ENCODE assay signal across 11 cellular contexts in the genomic region with DNA sequence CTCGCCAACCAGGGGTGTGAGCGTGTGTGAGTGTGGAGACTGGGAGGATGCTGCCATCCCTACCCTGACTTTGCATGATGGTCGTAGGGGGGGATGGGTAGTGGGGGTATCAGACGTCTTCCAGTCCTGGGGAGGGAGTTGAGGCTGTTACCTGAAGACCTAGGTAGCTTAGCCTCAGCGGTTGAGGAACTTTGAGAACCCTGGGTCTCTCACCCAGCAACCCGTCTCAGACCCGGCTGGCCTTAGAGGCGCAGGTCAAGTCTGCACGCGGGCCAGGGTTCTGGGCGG. TPM values are rescaled to one million over a fixed set of nuclear protein-coding genes. Genes with fewer than 3 reads are reported as not detected.
DNase-seq lines count a peak whose midpoint lies in the region; ATAC-seq and TF ChIP-seq lines count a peak whose summit lies in the region.
"Had no signal": no experiment of that assay in that cellular context is flagged by ENCODE, and none has a peak within 500 bp of the region (broad histone marks: within the 10 kb centered on the region; RNA-seq: fewer than 3 reads in every experiment).

No MANE protein-coding gene starts in this region.

- no peaks in the 10 kb centered on the region for H3K9me3 Mint-ChIP-seq in T-helper 2 cell treated with Interferon-gamma antibody and Interleukin-4, amounts not matched to agents 5 μg/mL and 100 μg/mL, for 36 hours
- no peaks in the 10 kb centered on the region for H3K9me3 Mint-ChIP-seq in T-cell
- H3K9me3 Mint-ChIP-seq in stimulated activated effector memory CD8-positive, alpha-beta T cell treated with anti-CD3 and anti-CD28 coated beads, Interleukin-12 subunit alpha, Interleukin-12 subunit beta, amount 100 ng/mL, for 72 hours, result no peaks in the 10 kb centered on the region

- POLR2A ChIA-PET in T-cell (lab: Charles Lee), result no interaction called here

- H3K9me3 ChIP-seq in hepatocyte (ENCODE audit: low read depth), result no peaks in the 10 kb centered on the region
- H3K9me3 ChIP-seq: left lung had no signal

- no peak for TF ChIP-seq CTCF in hepatocyte (IDR thresholded peaks at IDR 0.05; ENCODE audit: poor library complexity)

- 20% methylated on average over 7 of the region's 11 CpGs for WGBS in hepatocyte (ENCODE audit: low lambda C conversion rate, missing lambda C conversion rate)

- CTCF ChIA-PET in T-cell (lab: Charles Lee), result no interaction called here

- peaks cover 11% of the 10 kb centered on the region for H3K36me3 Mint-ChIP-seq in T-helper 2 cell treated with Interferon-gamma antibody and Interleukin-4, amounts not matched to agents 5 μg/mL and 100 μg/mL, for 36 hours (ENCODE audit: low read depth)
- peaks cover 8% of the 10 kb centered on the region for H3K36me3 Mint-ChIP-seq in T-cell
- peaks cover 41% of the 10 kb centered on the region for H3K36me3 Mint-ChIP-seq in stimulated activated effector memory CD8-positive, alpha-beta T cell treated with anti-CD3 and anti-CD28 coated beads, Interleukin-12 subunit alpha, Interleukin-12 subunit beta, amount 100 ng/mL, for 72 hours

- no peaks in the 10 kb centered on the region for H3K27me3 Mint-ChIP-seq in T-helper 2 cell treated with Interferon-gamma antibody and Interleukin-4, amounts not matched to agents 5 μg/mL and 100 μg/mL, for 36 hours (ENCODE audit: low read depth)
- no peaks in the 10 kb centered on the region for H3K27me3 Mint-ChIP-seq in T-cell

- no peak overlapping the region for H2AFZ ChIP-seq in hepatocyte

- peak overlapping the region; percentile 75 for H3K4me3 Mint-ChIP-seq in T-helper 2 cell treated with Interferon-gamma antibody and Interleukin-4, amounts not matched to agents 5 μg/mL and 100 μg/mL, for 36 hours
- H3K4me3 Mint-ChIP-seq in T-cell, result peak overlapping the region in 2 of 3 donors; percentile 47 to 90
- H3K4me3 Mint-ChIP-seq in stimulated activated effector memory CD8-positive, alpha-beta T cell treated with anti-CD3 and anti-CD28 coated beads, Interleukin-12 subunit alpha, Interleukin-12 subunit beta, amount 100 ng/mL, for 72 hours, result peak overlapping the region; percentile 93

- no peaks in the 10 kb centered on the region for H3K9me2 ChIP-seq in hepatocyte (replicated peaks; ENCODE audit: insufficient read depth)

- peaks cover 40% of the 10 kb centered on the region for H3K4me1 ChIP-seq in hepatocyte (ENCODE audit: insufficient read depth)

- no peaks in the 10 kb centered on the region for H3K36me3 ChIP-seq in hepatocyte (replicated peaks; ENCODE audit: insufficient read depth, low read depth)

- peaks cover 22% of the 10 kb centered on the region for H3K4me1 Mint-ChIP-seq in T-helper 2 cell treated with Interferon-gamma antibody and Interleukin-4, amounts not matched to agents 5 μg/mL and 100 μg/mL, for 36 hours (ENCODE audit: low read depth)
- peaks cover 28 to 35% (median 34%) of the 10 kb centered on the region in 3 donors for H3K4me1 Mint-ChIP-seq in T-cell
- peaks cover 35% of the 10 kb centered on the region for H3K4me1 Mint-ChIP-seq in stimulated activated effector memory CD8-positive, alpha-beta T cell treated with anti-CD3 and anti-CD28 coated beads, Interleukin-12 subunit alpha, Interleukin-12 subunit beta, amount 100 ng/mL, for 72 hours

- no peak overlapping the region for H3K4me3 ChIP-seq in hepatocyte

- no peak for DNase-seq in T-helper 2 cell treated with Interferon-gamma antibody and Interleukin-4, amounts not matched to agents 5 μg/mL and 100 μg/mL, for 36 hours (ENCODE audit: low spot score)
- DNase-seq in T-helper 2 cell, result no peak
- no peak for DNase-seq in T-cell
- DNase-seq in hepatocyte (ENCODE audit: low spot score), result no peak
- DNase-seq in stimulated activated effector memory CD8-positive, alpha-beta T cell treated with anti-CD3 and anti-CD28 coated beads, Interleukin-12 subunit alpha, Interleukin-12 subunit beta, amount 100 ng/mL, for 72 hours (ENCODE audit: low spot score in 2 of 2), result no peak
- no peak for DNase-seq in SK-N-DZ (ENCODE audit: low spot score)
- DNase-seq: activated effector memory CD4-positive, alpha-beta T cell treated with anti-CD3 and anti-CD28 coated beads, Interleukin-2, amount 50 U/mL, for 16 hours; NCI-H345 had no signal

- peaks cover 27% of the 10 kb centered on the region for H4K20me1 ChIP-seq in hepatocyte (ENCODE audit: insufficient read depth, poor library complexity, severe bottlenecking)

- H3K27me3 ChIP-seq in hepatocyte, result no peaks in the 10 kb centered on the region
- H3K27me3 ChIP-seq: left lung had no signal

- H3K27ac ChIP-seq in hepatocyte, result peak overlapping the region; percentile 97

- no peak overlapping the region for H3K27ac Mint-ChIP-seq in T-helper 2 cell treated with Interferon-gamma antibody and Interleukin-4, amounts not matched to agents 5 μg/mL and 100 μg/mL, for 36 hours
- H3K27ac Mint-ChIP-seq in T-cell, result no peak overlapping the region
- peak overlapping the region; percentile 71 for H3K27ac Mint-ChIP-seq in stimulated activated effector memory CD8-positive, alpha-beta T cell treated with anti-CD3 and anti-CD28 coated beads, Interleukin-12 subunit alpha, Interleukin-12 subunit beta, amount 100 ng/mL, for 72 hours

- peak overlapping the region; percentile 88 for H3K4me2 ChIP-seq in hepatocyte

- peaks cover 49% of the 10 kb centered on the region for H3K79me2 ChIP-seq in hepatocyte

- no peak for ATAC-seq in T-cell (replicated peaks in 1 of 4)
- no peak for ATAC-seq in stimulated activated effector memory CD8-positive, alpha-beta T cell treated with anti-CD3 and anti-CD28 coated beads, Interleukin-12 subunit alpha, Interleukin-12 subunit beta, amount 100 ng/mL, for 72 hours
- no peak for ATAC-seq in HG03571 (IDR thresholded peaks at IDR 0.05; ENCODE audit: unreplicated experiment)
- ATAC-seq in GM21390 (IDR thresholded peaks at IDR 0.05; ENCODE audit: unreplicated experiment), result no peak

RNA-seq across cellular contexts. Expression of a gene that starts 2.7 kb away (rescaled TPM):
- total RNA-seq in T-cell (10 to 100 TPM; 52.0 to 91.5 (median 74.4) TPM), hepatocyte (153 and 188 TPM in 2 replicates)
- polyA plus RNA-seq in hepatocyte, result 167 and 175 TPM in 2 replicates
- 69.8 and 71.2 TPM in 2 replicates for polyA plus RNA-seq in SK-N-DZ (2014; cell fraction: cytosol; rRNA removed)
- 202 and 231 TPM in 2 replicates for polyA plus RNA-seq in SK-N-DZ (2014; cell fraction: nucleus; rRNA removed)

RNA-seq across cellular contexts. Expression of a gene that starts 4.4 kb away (rescaled TPM):
- total RNA-seq in T-cell (1 to 10 TPM; 5.3 to 8.4 (median 6.5) TPM), hepatocyte (15.2 and 17.4 TPM in 2 replicates)
- polyA plus RNA-seq in hepatocyte, result 29.4 and 39.4 TPM in 2 replicates
- polyA plus RNA-seq in SK-N-DZ (2014; cell fraction: cytosol; rRNA removed), result 49.6 and 52.8 TPM in 2 replicates
- polyA plus RNA-seq in SK-N-DZ (2014; cell fraction: nucleus; rRNA removed), result 29.4 and 30.2 TPM in 2 replicates

RNA-seq across cellular contexts. Expression of a gene that starts 13.7 kb away (rescaled TPM):
- 10 to 100 TPM in 4 of 5 donors, 1 to 10 TPM in 1; 9.8 to 16.0 (median 11.9) TPM for total RNA-seq in T-cell
- 2.9 and 4.5 TPM in 2 replicates for total RNA-seq in hepatocyte
- polyA plus RNA-seq in hepatocyte, result 2.1 and 7.0 TPM in 2 replicates
- polyA plus RNA-seq in SK-N-DZ (2014; cell fraction: cytosol; rRNA removed), result 0.51 and 0.56 TPM in 2 replicates
- polyA plus RNA-seq in SK-N-DZ (2014; cell fraction: nucleus; rRNA removed), result 3.7 and 9.3 TPM in 2 replicates

RNA-seq across cellular contexts. Expression of a gene that starts 18.6 kb away (rescaled TPM):
- 100 to 1,000 TPM in 4 of 5 donors, 10 to 100 TPM in 1; 98.8 to 157 (median 151) TPM for total RNA-seq in T-cell
- 105 and 107 TPM in 2 replicates for total RNA-seq in hepatocyte
- 193 and 202 TPM in 2 replicates for polyA plus RNA-seq in hepatocyte
- polyA plus RNA-seq in SK-N-DZ (2014; cell fraction: cytosol; rRNA removed), result 55.5 and 82.6 TPM in 2 replicates
- polyA plus RNA-seq in SK-N-DZ (2014; cell fraction: nucleus; rRNA removed), result 652 and 657 TPM in 2 replicates

RNA-seq across cellular contexts. Expression of a gene that starts 21.2 kb away (rescaled TPM):
- 10 to 100 TPM; 44.0 to 67.0 (median 56.5) TPM for total RNA-seq in T-cell
- 40.5 and 45.0 TPM in 2 replicates for total RNA-seq in hepatocyte
- polyA plus RNA-seq in hepatocyte, result 83.1 and 91.9 TPM in 2 replicates
- polyA plus RNA-seq in SK-N-DZ (2014; cell fraction: cytosol; rRNA removed), result 52.2 and 58.3 TPM in 2 replicates
- polyA plus RNA-seq in SK-N-DZ (2014; cell fraction: nucleus; rRNA removed), result 59.4 and 92.4 TPM in 2 replicates
